Comparison of ENCODE assay signal across 1 cellular context in the genomic region with DNA sequence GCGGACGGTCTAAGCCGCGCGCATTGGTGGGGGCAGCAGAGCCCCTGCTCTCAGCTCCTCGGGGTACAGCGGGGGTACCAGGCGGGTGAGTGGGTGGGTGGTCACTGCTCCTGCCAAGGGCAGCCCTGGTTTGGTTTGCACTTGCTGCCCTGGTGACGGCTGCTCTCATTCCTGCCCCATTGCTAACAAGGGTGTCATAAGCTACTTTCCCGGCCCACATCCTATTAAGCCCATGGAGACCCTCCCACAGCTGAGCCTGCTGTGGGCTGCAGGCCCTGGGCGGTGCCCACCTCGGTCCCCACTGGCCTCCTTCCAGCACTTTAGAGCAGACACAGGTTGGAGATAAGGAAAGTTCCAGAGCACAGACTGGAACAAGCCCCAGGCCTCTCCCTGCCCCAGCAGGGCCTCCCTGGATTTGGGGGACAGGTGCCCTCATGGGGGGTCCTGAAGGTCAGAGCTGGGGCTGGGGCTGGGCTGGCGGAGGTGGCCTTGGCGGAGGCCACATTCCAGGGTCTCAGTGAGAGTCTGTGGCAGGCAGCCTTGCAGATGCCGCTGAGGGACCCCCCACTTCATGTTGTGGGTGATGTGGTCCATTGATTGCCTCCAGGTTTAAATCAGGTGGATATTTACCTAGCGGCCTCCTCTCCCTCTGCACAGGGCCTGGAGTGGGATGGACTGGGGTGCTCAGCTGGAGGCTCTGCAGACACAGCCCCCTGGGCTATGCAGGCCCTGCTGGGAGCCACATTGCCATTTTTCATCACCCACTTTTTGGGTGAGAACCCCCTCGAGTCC.
TF ChIP-seq lines count a peak whose summit lies in the region.

No MANE protein-coding gene starts in this region.

TF ChIP-seq in H1, 55 proteins besides CTCF, POLR2A, EP300 and RAD21 (continued from another document):
- TF ChIP-seq HDAC2 (IDR thresholded peaks at IDR 0.05; ENCODE audit: borderline replicate concordance in 1 of 2, low read depth in 2 of 2, low read length in 2 of 2) (no peak), KDM4A (IDR thresholded peaks at IDR 0.05; ENCODE audit: low read depth, low read length, severe bottlenecking) (no peak), SP2 (IDR thresholded peaks at IDR 0.05; ENCODE audit: low read length) (no peak), SAP30 (IDR thresholded peaks at IDR 0.05; ENCODE audit: insufficient read depth, insufficient replicate concordance, low read length) (no peak)
- TF ChIP-seq, protein P1, sequence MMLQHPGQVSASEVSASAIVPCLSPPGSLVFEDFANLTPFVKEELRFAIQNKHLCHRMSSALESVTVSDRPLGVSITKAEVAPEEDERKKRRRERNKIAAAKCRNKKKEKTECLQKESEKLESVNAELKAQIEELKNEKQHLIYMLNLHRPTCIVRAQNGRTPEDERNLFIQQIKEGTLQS (IDR thresholded peaks at IDR 0.05; ENCODE audit: insufficient read depth, low read depth, low read length): no peak
TF ChIP-seq in H1: peak in this region for 0.
